In the genomic region with DNA sequence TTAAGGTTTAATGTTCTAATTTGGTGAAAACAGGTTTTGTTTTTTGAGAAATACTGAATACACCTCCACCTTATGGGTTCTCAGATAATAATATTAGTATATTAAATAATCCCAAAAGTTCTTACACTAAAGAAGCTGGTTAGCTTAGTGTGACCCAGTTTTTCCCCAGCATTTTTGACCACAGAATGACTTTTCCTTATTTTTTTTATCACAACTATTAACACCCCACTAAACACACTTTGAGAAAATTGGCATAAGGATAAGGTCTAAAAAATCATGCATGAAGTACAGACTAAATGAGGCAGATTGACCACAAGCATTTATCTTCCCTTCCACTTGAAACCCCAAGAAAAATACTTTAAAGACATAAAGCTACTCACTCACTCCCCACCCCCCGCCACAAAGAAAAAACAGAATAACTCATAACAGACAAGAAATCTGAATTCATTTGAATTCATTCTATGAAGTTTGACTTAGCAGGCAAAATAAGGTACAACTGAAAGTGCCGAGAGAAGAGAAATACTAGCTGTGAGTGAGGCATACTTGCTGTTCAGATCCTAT, we compare ENCODE assay signal across 18 cellular contexts. TPM values are rescaled to one million over a fixed set of nuclear protein-coding genes. Genes with fewer than 3 reads are reported as not detected.
DNase-seq lines count a peak whose midpoint lies in the region; ATAC-seq, FAIRE-seq and TF ChIP-seq lines count a peak whose summit lies in the region.
"Had no signal": no experiment of that assay in that cellular context is flagged by ENCODE, and none has a peak within 500 bp of the region (broad histone marks: within the 10 kb centered on the region; RNA-seq: fewer than 3 reads in every experiment).

No MANE protein-coding gene starts in this region.

- H3K36me3 ChIP-seq in mesenchymal stem cell (ENCODE audit: control insufficient read depth in 1 of 2, insufficient read depth in 2 of 2, low read depth in 1 of 2, low read length in 2 of 2), result peaks cover 0 to 19% of the 10 kb centered on the region in 2 experiments
- H3K36me3 ChIP-seq in upper lobe of left lung, result no peaks in the 10 kb centered on the region
- H3K36me3 ChIP-seq: BE2C had no signal

- no peak overlapping the region for H4K8ac ChIP-seq in mesenchymal stem cell (ENCODE audit: low read length)

- H3K14ac ChIP-seq in mesenchymal stem cell (ENCODE audit: low read length in 2 of 2), result no peak overlapping the region

- TF ChIP-seq EP300 in upper lobe of left lung (IDR thresholded peaks at IDR 0.05), result no peak

- no peak overlapping the region for H2AFZ ChIP-seq in mesenchymal stem cell (ENCODE audit: low read depth, low read length)

- no peak overlapping the region for H3K4me3 ChIP-seq in mesenchymal stem cell (ENCODE audit: insufficient read depth in 1 of 2, low read depth in 1 of 2, low read length in 2 of 2)
- no peak overlapping the region for H3K4me3 ChIP-seq in upper lobe of left lung
- H3K4me3 ChIP-seq: psoas muscle had no signal

- H3K9me3 Mint-ChIP-seq in WTC11, result peaks cover 6% of the 10 kb centered on the region

- H3K27me3 ChIP-seq in mesenchymal stem cell (ENCODE audit: control insufficient read depth in 1 of 2, insufficient read depth in 1 of 2, low read length in 2 of 2), result no peaks in the 10 kb centered on the region
- H3K27me3 ChIP-seq in upper lobe of left lung, result no peaks in the 10 kb centered on the region

- H3K9me3 ChIP-seq in mesenchymal stem cell (ENCODE audit: control insufficient read depth, low read length) (peaks cover 3% of the 10 kb centered on the region), upper lobe of left lung (no peaks in the 10 kb centered on the region)
- H3K9me3 ChIP-seq: BE2C, psoas muscle had no signal

- H3K27ac ChIP-seq in mesenchymal stem cell (ENCODE audit: low read length, poor library complexity, severe bottlenecking) (no peak overlapping the region), upper lobe of left lung (no peak overlapping the region)
- H3K27ac ChIP-seq: psoas muscle had no signal

- H3K36me3 Mint-ChIP-seq in WTC11, result peaks cover 5% of the 10 kb centered on the region

- ATAC-seq in HG02610 (IDR thresholded peaks at IDR 0.05; ENCODE audit: unreplicated experiment) (peak; percentile 11), WTC11 (no peak), upper lobe of left lung (ENCODE audit: low FRiP score in 2 of 2) (no peak)

- no peak overlapping the region for H4K91ac ChIP-seq in mesenchymal stem cell (ENCODE audit: low read length)

- FAIRE-seq in GM18507 (lab: Jason Lieb, UNC), result peak; percentile 29
- FAIRE-seq: bronchial epithelial cell had no signal

- TF ChIP-seq CTCF in WTC11 (IDR thresholded peaks at IDR 0.05) (no peak), upper lobe of left lung (IDR thresholded peaks at IDR 0.05) (no peak)

- no peak overlapping the region for H2AK5ac ChIP-seq in mesenchymal stem cell (ENCODE audit: low read length, severe bottlenecking)

- WGBS in mesenchymal stem cell, result 91% methylated on average over 1 of the region's 2 CpGs
- WGBS in upper lobe of left lung, 2 donors, result 76 to 85% methylated on average over 2 of the region's 2 CpGs

- H2BK120ac ChIP-seq in mesenchymal stem cell (ENCODE audit: low read depth, low read length), result no peak overlapping the region

- no peaks in the 10 kb centered on the region for H3K79me1 ChIP-seq in mesenchymal stem cell (replicated peaks; ENCODE audit: low read length, poor library complexity, severe bottlenecking)

- TF ChIP-seq POLR2A in upper lobe of left lung (IDR thresholded peaks at IDR 0.05), result no peak

- H3K4me1 ChIP-seq in mesenchymal stem cell (ENCODE audit: control insufficient read depth, insufficient read depth, low read depth, low read length) (peaks cover 2% of the 10 kb centered on the region), upper lobe of left lung (no peaks in the 10 kb centered on the region)
- H3K4me1 ChIP-seq: BE2C, psoas muscle had no signal

- peak overlapping the region; percentile 62 for H3K9ac ChIP-seq in mesenchymal stem cell (ENCODE audit: low read length)

- 0 out of 2 replicates have a peak overlapping the region, but pooled peaks have one; percentile 19 for H3K27ac Mint-ChIP-seq in WTC11
- H3K27ac Mint-ChIP-seq: activated T-helper 1 cell treated with anti-CD3 and anti-CD28 coated beads, Interleukin-12 subunit alpha, Interleukin-12 subunit beta, Interleukin-2, Interleukin-4 antibody, amounts not matched to agents 30 ng/mL and 10 ng/mL and 1 ng/mL, durations not matched to agents 14 hours and 24 hours and 36 hours; endodermal cell had no signal

- H3K4me1 Mint-ChIP-seq in WTC11, result peaks cover 19% of the 10 kb centered on the region

- H3K27me3 Mint-ChIP-seq in WTC11 (ENCODE audit: low read depth), result no peaks in the 10 kb centered on the region

- CTCF ChIA-PET in WTC11 (lab: Charles Lee), result no interaction called here

- no peak overlapping the region for H3K4ac ChIP-seq in mesenchymal stem cell (ENCODE audit: low read depth in 1 of 2, low read length in 2 of 2)

- H2BK12ac ChIP-seq in mesenchymal stem cell (ENCODE audit: low read length in 2 of 2), result no peak overlapping the region

- H3K4me3 Mint-ChIP-seq in WTC11, result no peak overlapping the region
- H3K4me3 Mint-ChIP-seq: activated T-helper 1 cell treated with anti-CD3 and anti-CD28 coated beads, Interleukin-12 subunit alpha, Interleukin-12 subunit beta, Interleukin-2, Interleukin-4 antibody, amounts not matched to agents 30 ng/mL and 10 ng/mL and 1 ng/mL, durations not matched to agents 14 hours and 24 hours and 36 hours; endodermal cell had no signal

- no peak overlapping the region for H3K4me2 ChIP-seq in mesenchymal stem cell (ENCODE audit: low read length, poor library complexity, severe bottlenecking)

- DNase-seq in GM18507 (ENCODE audit: extremely low spot score, insufficient read length, low read depth) (no peak), WTC11 (ENCODE audit: low spot score) (no peak), mesenchymal stem cell (no peak), DMS114 treated with DMSO at 0.1 percent for 48 hours (lab: John Stamatoyannopoulos, UW; ENCODE audit: unreplicated experiment) (no peak), NCI-H2171 treated with DMSO at 0.1 percent for 48 hours (lab: John Stamatoyannopoulos, UW) (no peak), upper lobe of left lung (no peak), HuH-7.5 (ENCODE audit: low spot score) (no peak)
- DNase-seq: BE2C; endodermal cell; Kasumi-1; NCI-H2171; psoas muscle; stimulated activated naive CD4-positive, alpha-beta T cell treated with Interleukin-2 at 50 U/mL for 16 hours had no signal

- POLR2A ChIA-PET in WTC11 (lab: Charles Lee), result interaction anchor here (0.7 kb wide), 1 partner anchor 559 kb away, joined by 4 read pairs; no protein-coding TSS in a partner anchor

- no peak overlapping the region for H3K23ac ChIP-seq in mesenchymal stem cell (ENCODE audit: low read length in 2 of 2)

- no peak overlapping the region for H2BK5ac ChIP-seq in mesenchymal stem cell (ENCODE audit: low read depth, low read length, poor library complexity, severe bottlenecking)

- peak overlapping the region; percentile 40 to 49 for H3K18ac ChIP-seq in mesenchymal stem cell (ENCODE audit: low read depth in 1 of 2, low read length in 2 of 2)

- H2BK15ac ChIP-seq in mesenchymal stem cell (ENCODE audit: low read depth, poor library complexity, severe bottlenecking), result no peak overlapping the region

TF ChIP-seq in WTC11, 78 proteins besides CTCF, POLR2A, EP300 and RAD21 (continues in another document):
- TF ChIP-seq ETV6 (CRISPR knock-in tag; IDR thresholded peaks at IDR 0.05), result no peak
- TF ChIP-seq MXD4 (CRISPR knock-in tag; IDR thresholded peaks at IDR 0.05; ENCODE audit: borderline replicate concordance), result no peak
- TF ChIP-seq, protein P1, sequence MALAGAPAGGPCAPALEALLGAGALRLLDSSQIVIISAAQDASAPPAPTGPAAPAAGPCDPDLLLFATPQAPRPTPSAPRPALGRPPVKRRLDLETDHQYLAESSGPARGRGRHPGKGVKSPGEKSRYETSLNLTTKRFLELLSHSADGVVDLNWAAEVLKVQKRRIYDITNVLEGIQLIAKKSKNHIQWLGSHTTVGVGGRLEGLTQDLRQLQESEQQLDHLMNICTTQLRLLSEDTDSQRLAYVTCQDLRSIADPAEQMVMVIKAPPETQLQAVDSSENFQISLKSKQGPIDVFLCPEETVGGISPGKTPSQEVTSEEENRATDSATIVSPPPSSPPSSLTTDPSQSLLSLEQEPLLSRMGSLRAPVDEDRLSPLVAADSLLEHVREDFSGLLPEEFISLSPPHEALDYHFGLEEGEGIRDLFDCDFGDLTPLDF (CRISPR knock-in tag; IDR thresholded peaks at IDR 0.05), result no peak
- no peak for TF ChIP-seq JUN (CRISPR knock-in tag; IDR thresholded peaks at IDR 0.05)
- no peak for TF ChIP-seq ZNF317 (CRISPR knock-in tag; IDR thresholded peaks at IDR 0.05; ENCODE audit: borderline replicate concordance, low read depth)
- TF ChIP-seq, protein P2, sequence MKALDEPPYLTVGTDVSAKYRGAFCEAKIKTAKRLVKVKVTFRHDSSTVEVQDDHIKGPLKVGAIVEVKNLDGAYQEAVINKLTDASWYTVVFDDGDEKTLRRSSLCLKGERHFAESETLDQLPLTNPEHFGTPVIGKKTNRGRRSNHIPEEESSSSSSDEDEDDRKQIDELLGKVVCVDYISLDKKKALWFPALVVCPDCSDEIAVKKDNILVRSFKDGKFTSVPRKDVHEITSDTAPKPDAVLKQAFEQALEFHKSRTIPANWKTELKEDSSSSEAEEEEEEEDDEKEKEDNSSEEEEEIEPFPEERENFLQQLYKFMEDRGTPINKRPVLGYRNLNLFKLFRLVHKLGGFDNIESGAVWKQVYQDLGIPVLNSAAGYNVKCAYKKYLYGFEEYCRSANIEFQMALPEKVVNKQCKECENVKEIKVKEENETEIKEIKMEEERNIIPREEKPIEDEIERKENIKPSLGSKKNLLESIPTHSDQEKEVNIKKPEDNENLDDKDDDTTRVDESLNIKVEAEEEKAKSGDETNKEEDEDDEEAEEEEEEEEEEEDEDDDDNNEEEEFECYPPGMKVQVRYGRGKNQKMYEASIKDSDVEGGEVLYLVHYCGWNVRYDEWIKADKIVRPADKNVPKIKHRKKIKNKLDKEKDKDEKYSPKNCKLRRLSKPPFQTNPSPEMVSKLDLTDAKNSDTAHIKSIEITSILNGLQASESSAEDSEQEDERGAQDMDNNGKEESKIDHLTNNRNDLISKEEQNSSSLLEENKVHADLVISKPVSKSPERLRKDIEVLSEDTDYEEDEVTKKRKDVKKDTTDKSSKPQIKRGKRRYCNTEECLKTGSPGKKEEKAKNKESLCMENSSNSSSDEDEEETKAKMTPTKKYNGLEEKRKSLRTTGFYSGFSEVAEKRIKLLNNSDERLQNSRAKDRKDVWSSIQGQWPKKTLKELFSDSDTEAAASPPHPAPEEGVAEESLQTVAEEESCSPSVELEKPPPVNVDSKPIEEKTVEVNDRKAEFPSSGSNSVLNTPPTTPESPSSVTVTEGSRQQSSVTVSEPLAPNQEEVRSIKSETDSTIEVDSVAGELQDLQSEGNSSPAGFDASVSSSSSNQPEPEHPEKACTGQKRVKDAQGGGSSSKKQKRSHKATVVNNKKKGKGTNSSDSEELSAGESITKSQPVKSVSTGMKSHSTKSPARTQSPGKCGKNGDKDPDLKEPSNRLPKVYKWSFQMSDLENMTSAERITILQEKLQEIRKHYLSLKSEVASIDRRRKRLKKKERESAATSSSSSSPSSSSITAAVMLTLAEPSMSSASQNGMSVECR (CRISPR knock-in tag; IDR thresholded peaks at IDR 0.05; ENCODE audit: borderline replicate concordance), result no peak

RNA-seq across cellular contexts. Expression of a gene that starts 49.7 kb away (rescaled TPM):
- total RNA-seq in WTC11 (2021) (0.21 to 0.53 TPM (median 0.33 TPM) in 3 replicates), upper lobe of left lung (not detected)
- 0.73 TPM for polyA plus RNA-seq in mesenchymal stem cell (2013, experiment 1 of 2)
- 0.85 TPM for polyA plus RNA-seq in mesenchymal stem cell (2013, experiment 2 of 2)
- total RNA-seq: activated T-helper 1 cell treated with anti-CD3 and anti-CD28 coated beads, Interleukin-12 subunit alpha, Interleukin-12 subunit beta, Interleukin-2, Interleukin-4 antibody, amounts not matched to agents 30 ng/mL and 10 ng/mL and 1 ng/mL, durations not matched to agents 14 hours and 24 hours and 36 hours; bronchial epithelial cell; G401 had no signal
- polyA plus RNA-seq: keratinocyte, psoas muscle had no signal
